ENCODE assay signal across 8 cellular contexts in genomic region chr1:67479146-67479891, GRCh38. TPM values are rescaled to one million over a fixed set of nuclear protein-coding genes. Genes with fewer than 3 reads are reported as not detected.
A peak's percentile ranks its signal among the peaks of the same experiment; 100 is the strongest.
DNase-seq lines count a peak whose midpoint lies in the region; ATAC-seq and TF ChIP-seq lines count a peak whose summit lies in the region.

No MANE protein-coding gene starts in this region.

- no peaks in the 10 kb centered on the region for H3K36me3 ChIP-seq in BE2C

- H3K9me3 ChIP-seq in BE2C = no peaks in the 10 kb centered on the region

- no peaks in the 10 kb centered on the region for H3K4me1 ChIP-seq in BE2C

- no peak for ATAC-seq in HG02852 (IDR thresholded peaks at IDR 0.05; ENCODE audit: unreplicated experiment)
- no peak for ATAC-seq in GM18867 (IDR thresholded peaks at IDR 0.05; ENCODE audit: unreplicated experiment)

- DNase-seq in AG10803 (ENCODE audit: low read depth) (peak; percentile 18), HK-2 (ENCODE audit: unreplicated experiment) (peak; percentile 23), astrocyte of the hippocampus (ENCODE audit: low read depth, low spot score) (peak; percentile 49), mesothelial cell of epicardium (ENCODE audit: low spot score in 2 of 2, unreplicated experiment in 2 of 2) (no peak), BE2C (no peak), pons (ENCODE audit: low spot score) (no peak)

- no peaks in the 10 kb centered on the region for H3K27me3 ChIP-seq in BE2C

- H3K36me3 Mint-ChIP-seq in mesothelial cell of epicardium = no peaks in the 10 kb centered on the region

- peaks cover 12% of the 10 kb centered on the region for H3K4me1 Mint-ChIP-seq in mesothelial cell of epicardium

- no peak overlapping the region for H3K4me3 Mint-ChIP-seq in mesothelial cell of epicardium

- no peaks in the 10 kb centered on the region for H3K9me3 Mint-ChIP-seq in mesothelial cell of epicardium

- peak overlapping the region; percentile 67 for H3K27ac Mint-ChIP-seq in mesothelial cell of epicardium

- H3K27me3 Mint-ChIP-seq in mesothelial cell of epicardium (ENCODE audit: low read depth) = no peaks in the 10 kb centered on the region

- no peak overlapping the region for H3K4me3 ChIP-seq in AG10803 (ENCODE audit: low read length)
- no peak overlapping the region for H3K4me3 ChIP-seq in BE2C (ENCODE audit: low read depth, low read length)

- TF ChIP-seq CTCF in AG10803 (conservative IDR thresholded peaks at IDR 0.05; ENCODE audit: low read length) (no peak), mesothelial cell of epicardium (IDR thresholded peaks at IDR 0.05; ENCODE audit: unreplicated experiment) (no peak), BE2C (IDR thresholded peaks at IDR 0.05; ENCODE audit: low read depth, low read length) (no peak)

RNA-seq across cellular contexts. Expression of gene SERBP1, which starts 49.1 kb away (rescaled TPM):
- total RNA-seq in mesothelial cell of epicardium = 248 to 259 TPM (median 255 TPM) in 3 replicates
- 156 TPM for polyA plus RNA-seq in BE2C (2012; ENCODE audit: insufficient read depth, insufficient read length, low read depth)

Comparison
In these comparisons a context has a peak if more than half of its experiments do, and no peak if none do; other contexts are left out.
1. DNase-seq: peak in AG10803 (single experiment), HK-2 (single experiment) and astrocyte of the hippocampus (single experiment); none in mesothelial cell of epicardium (0 of 2), BE2C (single experiment) and pons (single experiment).